ENCODE assay signal across 15 cellular contexts in genomic region chr17:13074026-13074425, GRCh38. TPM values are rescaled to one million over a fixed set of nuclear protein-coding genes. Genes with fewer than 3 reads are reported as not detected.
A peak's percentile ranks its signal among the peaks of the same experiment; 100 is the strongest.
DNase-seq lines count a peak whose midpoint lies in the region; ATAC-seq and TF ChIP-seq lines count a peak whose summit lies in the region.
"Had no signal": no experiment of that assay in that cellular context is flagged by ENCODE, and none has a peak within 500 bp of the region (broad histone marks: within the 10 kb centered on the region; RNA-seq: fewer than 3 reads in every experiment).

No MANE protein-coding gene starts in this region.

- H2AFZ ChIP-seq in SK-N-SH (ENCODE audit: low read depth) = no peak overlapping the region

- H3K4me2 ChIP-seq in SK-N-SH = no peak overlapping the region

- no peaks in the 10 kb centered on the region for H3K9me2 ChIP-seq in SK-N-SH

- no peak overlapping the region for H3K9ac ChIP-seq in SK-N-SH

- H3K4me1 ChIP-seq in RWPE2 (ENCODE audit: insufficient read depth, poor library complexity, severe bottlenecking) = no peaks in the 10 kb centered on the region
- H3K4me1 ChIP-seq in SK-N-SH (ENCODE audit: control insufficient read depth in 1 of 2, insufficient read depth in 2 of 2, low read depth in 1 of 2, low read length in 1 of 2) = no peaks in the 10 kb centered on the region

- no peaks in the 10 kb centered on the region for H3F3A ChIP-seq in SK-N-SH (replicated peaks; ENCODE audit: insufficient read depth)

- H3K9me3 ChIP-seq in RWPE2 (ENCODE audit: severe bottlenecking) = no peaks in the 10 kb centered on the region
- H3K9me3 ChIP-seq in SK-N-SH = no peaks in the 10 kb centered on the region
- H3K9me3 ChIP-seq: mucosa of descending colon, pancreas had no signal

- peak; percentile 27 for DNase-seq in GM04503 (ENCODE audit: low read depth)
- DNase-seq in RWPE2 (ENCODE audit: low spot score) = no peak
- peak; percentile 14 for DNase-seq in fibroblast of pulmonary artery (ENCODE audit: low read depth)
- peak; percentile 58 for DNase-seq in skeletal muscle cell (ENCODE audit: low read depth)
- DNase-seq in 8988T = no peak
- DNase-seq in NCI-H748 treated with DMSO at 0.1 percent for 48 hours (lab: John Stamatoyannopoulos, UW) = no peak
- DNase-seq in SK-N-SH = no peak
- no peak for DNase-seq in NCI-H1105 (lab: John Stamatoyannopoulos, UW)
- DNase-seq: activated gamma-delta T cell; immature natural killer cell; mucosa of descending colon; NCI-H1092; pancreas; stimulated activated CD4-positive, alpha-beta T cell treated with anti-CD3 and anti-CD28 coated beads, Interleukin-12 subunit alpha, Interleukin-12 subunit beta, amount 100 ng/mL, for 4 hours; WERI-Rb-1 had no signal

- H3K4me3 ChIP-seq in RWPE2 (ENCODE audit: severe bottlenecking) = no peak overlapping the region
- H3K4me3 ChIP-seq in fibroblast of pulmonary artery (replicated peaks; ENCODE audit: low read depth, low read length) = no peak overlapping the region
- H3K4me3 ChIP-seq in skeletal muscle cell (ENCODE audit: low read depth, low read length) = no peak overlapping the region
- no peak overlapping the region for H3K4me3 ChIP-seq in SK-N-SH (ENCODE audit: low read depth in 2 of 2, low read length in 1 of 2)
- H3K4me3 ChIP-seq: mucosa of descending colon, pancreas had no signal

- H3K27me3 ChIP-seq in RWPE2 (ENCODE audit: insufficient read depth, poor library complexity, severe bottlenecking) (peaks cover 4% of the 10 kb centered on the region), SK-N-SH (ENCODE audit: insufficient read depth) (peaks cover 4% of the 10 kb centered on the region; the same call in 1 of the 2 replicates)
- H3K27me3 ChIP-seq: pancreas had no signal

- POLR2A ChIA-PET in SK-N-SH (lab: Yijun Ruan, JAX) = no interaction called here

- TF ChIP-seq RAD21 in SK-N-SH (IDR thresholded peaks at IDR 0.05; ENCODE audit: low read length) = no peak

- no peaks in the 10 kb centered on the region for H4K20me1 ChIP-seq in SK-N-SH (ENCODE audit: insufficient read depth)

- peak; percentile 67; the same call in 1 of the 3 replicates for ATAC-seq in RWPE2 (ENCODE audit: low read depth)
- ATAC-seq: mucosa of descending colon, pancreas had no signal

- no peaks in the 10 kb centered on the region for H3K79me2 ChIP-seq in SK-N-SH (ENCODE audit: insufficient read depth)

- TF ChIP-seq CTCF in RWPE2 (IDR thresholded peaks at IDR 0.05; ENCODE audit: poor library complexity, severe bottlenecking) = no peak
- TF ChIP-seq CTCF in fibroblast of pulmonary artery (IDR thresholded peaks at IDR 0.05; ENCODE audit: low read length, missing control alignments) = no peak
- no peak for TF ChIP-seq CTCF in SK-N-SH (IDR thresholded peaks at IDR 0.05)

- no peak for TF ChIP-seq EP300 in SK-N-SH (IDR thresholded peaks at IDR 0.05; ENCODE audit: borderline replicate concordance in 1 of 2, low read depth in 1 of 2, low read length in 1 of 2)

- H3K27ac ChIP-seq in RWPE2 (ENCODE audit: poor library complexity, severe bottlenecking) (no peak overlapping the region), SK-N-SH (ENCODE audit: low read depth in 2 of 2, low read length in 1 of 2) (no peak overlapping the region)
- H3K27ac ChIP-seq: pancreas, WERI-Rb-1 had no signal

- 7% methylated on average over 2 of the region's 2 CpGs for WGBS in SK-N-SH (ENCODE audit: low lambda C conversion rate)

- CTCF ChIA-PET in SK-N-SH (lab: Yijun Ruan, JAX) = no interaction called here

- H3K36me3 ChIP-seq in RWPE2 (ENCODE audit: low read depth) (no peaks in the 10 kb centered on the region), SK-N-SH (replicated peaks in 1 of 2; ENCODE audit: control insufficient read depth in 1 of 2, insufficient read depth in 2 of 2, low read length in 1 of 2) (no peaks in the 10 kb centered on the region)
- H3K36me3 ChIP-seq: pancreas, WERI-Rb-1 had no signal

TF ChIP-seq in SK-N-SH, 30 proteins besides CTCF, POLR2A, EP300 and RAD21:
- TF ChIP-seq JUND (IDR thresholded peaks at IDR 0.05) = no peak
- TF ChIP-seq ZBTB33 (IDR thresholded peaks at IDR 0.05; ENCODE audit: borderline replicate concordance, low read depth) = no peak
- no peak for TF ChIP-seq SIN3A (IDR thresholded peaks at IDR 0.05; ENCODE audit: borderline replicate concordance, low read depth, low read length)
- no peak for TF ChIP-seq RXRA (IDR thresholded peaks at IDR 0.05; ENCODE audit: borderline replicate concordance, low read depth)
- no peak for TF ChIP-seq FOXM1 (IDR thresholded peaks at IDR 0.05; ENCODE audit: low read depth)
- TF ChIP-seq YY1 (IDR thresholded peaks at IDR 0.05; ENCODE audit: low read depth) = no peak
- no peak for TF ChIP-seq FOSL2 (IDR thresholded peaks at IDR 0.05; ENCODE audit: borderline replicate concordance, low read depth)
- no peak for TF ChIP-seq POLR2AphosphoS5 (IDR thresholded peaks at IDR 0.05; ENCODE audit: low read depth, low read length)
- TF ChIP-seq CHD2 (IDR thresholded peaks at IDR 0.05; ENCODE audit: low read length, partially characterized antibody) = no peak
- TF ChIP-seq MEF2A (IDR thresholded peaks at IDR 0.05; ENCODE audit: borderline replicate concordance, low read depth) = no peak
- TF ChIP-seq RCOR1 (IDR thresholded peaks at IDR 0.05; ENCODE audit: low read length) = no peak
- no peak for TF ChIP-seq EZH2phosphoT487 (IDR thresholded peaks at IDR 0.05; ENCODE audit: borderline replicate concordance, low read depth)
TF ChIP-seq in SK-N-SH: peak in this region for 0.

RNA-seq across cellular contexts. Expression of gene ELAC2, which starts 56.2 kb away (rescaled TPM):
- 77.6 and 95.8 TPM in 2 replicates for polyA plus RNA-seq in SK-N-SH (2012; rRNA removed)
- 32.5 and 55.5 TPM in 2 replicates for polyA plus RNA-seq in SK-N-SH (2012; cell fraction: cytosol; rRNA removed)
- 172 and 179 TPM in 2 replicates for polyA plus RNA-seq in SK-N-SH (2012; cell fraction: nucleus; rRNA removed)

Comparison
In these comparisons a context has a peak if more than half of its experiments do, and no peak if none do; other contexts are left out.
1. DNase-seq: peak in GM04503 (single experiment), fibroblast of pulmonary artery (single experiment) and skeletal muscle cell (single experiment); none in RWPE2 (single experiment), 8988T (single experiment), NCI-H748 treated with DMSO at 0.1 percent for 48 hours (single experiment), SK-N-SH (single experiment) and NCI-H1105 (single experiment).